In the genomic region with DNA sequence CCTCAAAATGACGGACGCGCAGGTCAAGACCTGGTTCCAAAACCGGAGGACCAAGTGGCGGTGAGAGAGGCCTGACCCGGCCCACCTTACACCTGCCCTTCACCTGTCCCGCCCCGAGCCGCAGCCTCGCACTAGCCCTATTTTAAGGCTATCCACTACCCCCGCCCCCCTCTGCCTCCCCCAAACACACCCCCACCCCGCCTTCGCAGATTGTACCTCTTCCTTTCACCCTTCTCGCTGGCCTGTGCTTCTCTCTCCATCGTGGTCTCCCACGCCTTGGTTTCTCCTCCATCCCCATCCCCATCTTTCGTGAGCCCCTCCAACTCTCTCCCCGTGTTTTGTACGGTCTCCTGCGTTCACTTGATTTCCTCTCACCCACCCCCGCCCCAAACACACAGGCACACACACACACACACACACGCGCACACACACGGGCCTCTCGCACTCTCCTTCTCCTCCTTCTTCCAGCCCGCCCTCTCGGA, we compare ENCODE assay signal across 17 cellular contexts. TPM values are rescaled to one million over a fixed set of nuclear protein-coding genes. Genes with fewer than 3 reads are reported as not detected.
DNase-seq lines count a peak whose midpoint lies in the region; ATAC-seq and TF ChIP-seq lines count a peak whose summit lies in the region.
"Had no signal": no experiment of that assay in that cellular context is flagged by ENCODE, and none has a peak within 500 bp of the region (broad histone marks: within the 10 kb centered on the region; RNA-seq: fewer than 3 reads in every experiment).

No MANE protein-coding gene starts in this region.

- TF ChIP-seq CTCF in Calu3 (IDR thresholded peaks at IDR 0.05; ENCODE audit: unreplicated experiment): no peak
- no peak for TF ChIP-seq CTCF in HEK293 (tag by site-specific recombination; IDR thresholded peaks at IDR 0.05)
- peak; percentile 3 for TF ChIP-seq CTCF in colonic mucosa (IDR thresholded peaks at IDR 0.05)
- TF ChIP-seq CTCF in neural crest cell (conservative IDR thresholded peaks at IDR 0.05): peak; percentile 30

- H3K4me1 ChIP-seq in HEK293 (ENCODE audit: control insufficient read depth, insufficient read depth, low read length) (peaks cover 8% of the 10 kb centered on the region), colonic mucosa (peaks cover 7% of the 10 kb centered on the region)
- H3K4me1 ChIP-seq: BLaER1 treated with 17β-estradiol and CSF1 and Interleukin-3, amounts not matched to agents 10 nM and 100 nM had no signal

- no TSS peak for BruUV-seq in Calu3 (replicated peaks; lab: Mats Ljungman, UMichigan)

- H3K9me3 ChIP-seq in HEK293 (ENCODE audit: control insufficient read depth, insufficient read depth, low read depth, low read length) (no peaks in the 10 kb centered on the region), colonic mucosa (no peaks in the 10 kb centered on the region)
- H3K9me3 ChIP-seq: upper lobe of right lung had no signal

- peaks cover 3 to 9% of the 10 kb centered on the region in 2 experiments; a peak in 2 of 3 replicates for H3K36me3 ChIP-seq in HEK293 (ENCODE audit: control insufficient read depth in 2 of 2, insufficient read depth in 1 of 2, low read length in 2 of 2)
- no peaks in the 10 kb centered on the region for H3K36me3 ChIP-seq in colonic mucosa
- H3K36me3 ChIP-seq: upper lobe of right lung had no signal

- peaks cover 90% of the 10 kb centered on the region for H3K27me3 ChIP-seq in colonic mucosa

- intact Hi-C loops in Calu3 (cut with micrococcal nuclease; ENCODE audit: unreplicated experiment): no loop called here
- intact Hi-C loops in colonic mucosa (cut with DNase I): no loop called here

- H3K27ac ChIP-seq in HEK293 (ENCODE audit: extremely low read depth, low read depth, low read length) (no peak overlapping the region; the same call in 1 of the 2 replicates), colonic mucosa (no peak overlapping the region)
- H3K27ac ChIP-seq: BLaER1 treated with 17β-estradiol and CSF1 and Interleukin-3, amounts not matched to agents 10 nM and 100 nM; upper lobe of right lung had no signal

- H3K27me3 Mint-ChIP-seq in Calu3 (ENCODE audit: unreplicated experiment): peaks cover 16% of the 10 kb centered on the region
- peaks cover 92% of the 10 kb centered on the region for H3K27me3 Mint-ChIP-seq in neural crest cell (ENCODE audit: low read depth)

- no peaks in the 10 kb centered on the region for H3K9me3 Mint-ChIP-seq in Calu3 (ENCODE audit: low read depth, unreplicated experiment)
- H3K9me3 Mint-ChIP-seq in neural crest cell: no peaks in the 10 kb centered on the region
- H3K9me3 Mint-ChIP-seq: activated naive CD4-positive, alpha-beta T cell treated with anti-CD3 and anti-CD28 coated beads, Interleukin-2, amount 50 U/mL, for 24 hours had no signal

- CTCF ChIA-PET in Calu3 (lab: Charles Lee) (interaction anchor here (0.6 to 1.2 kb wide), 3 partner anchors 8 to 22 kb away, joined by 3 read pairs; no protein-coding TSS in a partner anchor), HEK293 (lab: Yijun Ruan, JAX) (no interaction called here)

- no peak overlapping the region for H3K9ac ChIP-seq in colonic mucosa (ENCODE audit: low read depth in 2 of 2, low read length in 2 of 2)
- H3K9ac ChIP-seq: BLaER1 treated with 17β-estradiol and CSF1 and Interleukin-3, amounts not matched to agents 10 nM and 100 nM had no signal

- peak overlapping the region; percentile 59 for H3K4me3 ChIP-seq in HEK293 (ENCODE audit: low read depth, low read length)
- H3K4me3 ChIP-seq in colonic mucosa: no peak overlapping the region
- H3K4me3 ChIP-seq: upper lobe of right lung had no signal

- DNase-seq in Calu3 (no peak), colonic mucosa (no peak), neural crest cell (ENCODE audit: low read depth, low spot score) (no peak), NCI-H526 (lab: John Stamatoyannopoulos, UW) (no peak), NCI-H2196 (lab: John Stamatoyannopoulos, UW; ENCODE audit: unreplicated experiment) (no peak)
- DNase-seq: kidney glomerular epithelial cell, NCI-H1694, T-helper 9 cell had no signal

- H3K27ac Mint-ChIP-seq in Calu3 (ENCODE audit: unreplicated experiment) (peak overlapping the region; percentile 35), neural crest cell (ENCODE audit: unreplicated experiment) (no peak overlapping the region)
- H3K27ac Mint-ChIP-seq: activated naive CD4-positive, alpha-beta T cell treated with anti-CD3 and anti-CD28 coated beads, Interleukin-2, amount 50 U/mL, for 24 hours had no signal

- ATAC-seq in GM21825 (IDR thresholded peaks at IDR 0.05; ENCODE audit: unreplicated experiment): no peak
- ATAC-seq: upper lobe of right lung had no signal

- H3K4me1 Mint-ChIP-seq in Calu3 (ENCODE audit: low read depth, unreplicated experiment): peaks cover 7% of the 10 kb centered on the region
- peaks cover 16% of the 10 kb centered on the region for H3K4me1 Mint-ChIP-seq in neural crest cell

- POLR2A ChIA-PET in HEK293 (lab: Yijun Ruan, JAX): no interaction called here

- H3K4me3 Mint-ChIP-seq in Calu3 (ENCODE audit: low read depth, unreplicated experiment) (peak overlapping the region; percentile 95), neural crest cell (peak overlapping the region; percentile 64)
- H3K4me3 Mint-ChIP-seq: activated naive CD4-positive, alpha-beta T cell treated with anti-CD3 and anti-CD28 coated beads, Interleukin-2, amount 50 U/mL, for 24 hours had no signal

- H3K36me3 Mint-ChIP-seq in Calu3 (ENCODE audit: insufficient read depth, unreplicated experiment) (peaks cover 36% of the 10 kb centered on the region), neural crest cell (ENCODE audit: low read depth) (peaks cover 4% of the 10 kb centered on the region)
- H3K36me3 Mint-ChIP-seq: activated naive CD4-positive, alpha-beta T cell treated with anti-CD3 and anti-CD28 coated beads, Interleukin-2, amount 50 U/mL, for 24 hours had no signal

TF ChIP-seq in HEK293, 187 proteins besides CTCF, POLR2A, EP300 and RAD21:
- TF ChIP-seq ZFHX2 (tag by site-specific recombination; conservative IDR thresholded peaks at IDR 0.05) (0 out of 2 replicates have a peak, but pooled peaks have one; percentile 11), ZNF658 (tag by site-specific recombination; IDR thresholded peaks at IDR 0.05) (no peak), ZSCAN30 (tag by site-specific recombination; IDR thresholded peaks at IDR 0.05) (no peak), ZNF266 (tag by site-specific recombination; IDR thresholded peaks at IDR 0.05; ENCODE audit: low read depth) (no peak), ZNF132 (tag by site-specific recombination; IDR thresholded peaks at IDR 0.05; ENCODE audit: borderline replicate concordance) (no peak), ZBTB8A (tag by site-specific recombination; IDR thresholded peaks at IDR 0.05) (no peak), EGR2 (tag by site-specific recombination; IDR thresholded peaks at IDR 0.05; ENCODE audit: low read depth) (0 out of 2 replicates have a peak, but pooled peaks have one; percentile 10), ZNF837 (tag by site-specific recombination; IDR thresholded peaks at IDR 0.05) (no peak), ZNF660 (tag by site-specific recombination; IDR thresholded peaks at IDR 0.05) (no peak)
- TF ChIP-seq, protein P1, sequence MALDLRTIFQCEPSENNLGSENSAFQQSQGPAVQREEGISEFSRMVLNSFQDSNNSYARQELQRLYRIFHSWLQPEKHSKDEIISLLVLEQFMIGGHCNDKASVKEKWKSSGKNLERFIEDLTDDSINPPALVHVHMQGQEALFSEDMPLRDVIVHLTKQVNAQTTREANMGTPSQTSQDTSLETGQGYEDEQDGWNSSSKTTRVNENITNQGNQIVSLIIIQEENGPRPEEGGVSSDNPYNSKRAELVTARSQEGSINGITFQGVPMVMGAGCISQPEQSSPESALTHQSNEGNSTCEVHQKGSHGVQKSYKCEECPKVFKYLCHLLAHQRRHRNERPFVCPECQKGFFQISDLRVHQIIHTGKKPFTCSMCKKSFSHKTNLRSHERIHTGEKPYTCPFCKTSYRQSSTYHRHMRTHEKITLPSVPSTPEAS (tag by site-specific recombination; IDR thresholded peaks at IDR 0.05): 0 out of 2 replicates have a peak, but pooled peaks have one; percentile 41

RNA-seq across cellular contexts. Expression of a gene that starts 1.3 kb away (rescaled TPM):
- total RNA-seq in Calu3 (2022) (6.0 and 6.5 TPM in 2 replicates), colonic mucosa (not detected), neural crest cell (0.51 and 0.52 TPM in 2 replicates)
- total RNA-seq: cardiac septum, glomerular endothelial cell, LHCN-M2, pulmonary artery endothelial cell, upper lobe of right lung had no signal

Comparison
In these comparisons a context has a peak if more than half of its experiments do, and no peak if none do; other contexts are left out.
1. CTCF ChIP-seq: peak in colonic mucosa (single experiment) and neural crest cell (single experiment); none in Calu3 (single experiment) and HEK293 (single experiment).